Comparison of ENCODE assay signal across 27 cellular contexts in the genomic region with DNA sequence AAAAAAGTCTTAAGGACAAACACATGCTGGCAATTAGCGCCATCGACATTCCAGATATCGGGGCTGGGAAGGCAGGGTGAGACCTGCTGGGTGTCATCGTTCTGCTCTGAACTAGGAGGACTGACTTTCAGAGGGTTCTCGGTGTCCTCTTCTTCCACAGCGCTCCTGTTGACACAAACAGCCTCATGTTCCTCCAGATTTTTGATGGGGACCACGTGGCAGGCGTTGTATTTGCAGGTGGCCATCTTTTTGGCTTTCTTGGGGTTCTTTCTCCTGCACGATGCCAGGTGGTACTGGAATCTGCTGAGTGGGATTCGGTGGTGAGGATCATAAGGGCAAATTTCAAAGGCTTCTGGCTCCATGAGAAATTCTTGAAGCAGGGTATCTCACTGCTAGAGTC. TPM values are rescaled to one million over a fixed set of nuclear protein-coding genes. Genes with fewer than 3 reads are reported as not detected.
"Had no signal": no experiment of that assay in that cellular context is flagged by ENCODE, and none has a peak within 500 bp of the region (broad histone marks: within the 10 kb centered on the region; RNA-seq: fewer than 3 reads in every experiment).

No MANE protein-coding gene starts in this region.

- H3K4me2 ChIP-seq: hepatocyte, smooth muscle cell had no signal

- H3K27me3 Mint-ChIP-seq: memory B cell, naive B cell had no signal

- ATAC-seq: left cardiac atrium; lower lobe of right lung; stimulated activated effector memory CD8-positive, alpha-beta T cell treated with anti-CD3 and anti-CD28 coated beads, Interleukin-12 subunit alpha, Interleukin-12 subunit beta, amount 100 ng/mL, for 72 hours; stimulated activated naive CD8-positive, alpha-beta T cell treated with anti-CD3 and anti-CD28 coated beads, Interleukin-15, Interleukin-2, amounts not matched to agents 100 U/mL and 50 U/mL, for 24 hours had no signal

- H3K9me3 Mint-ChIP-seq: memory B cell; stimulated activated effector memory CD8-positive, alpha-beta T cell treated with anti-CD3 and anti-CD28 coated beads, Interleukin-12 subunit alpha, Interleukin-12 subunit beta, amount 100 ng/mL, for 72 hours had no signal

- H3K4me3 ChIP-seq: colonic mucosa, hepatocyte, left ventricle myocardium inferior, lower lobe of right lung, right atrium auricular region, smooth muscle cell, suprapubic skin, thyroid gland, upper lobe of left lung, uterus had no signal

- H3K36me3 ChIP-seq: colonic mucosa, left ventricle myocardium inferior, lower lobe of right lung, neutrophil, right atrium auricular region, suprapubic skin, thyroid gland, upper lobe of left lung, uterus had no signal

- H3K27ac ChIP-seq: colonic mucosa, hepatocyte, left ventricle myocardium inferior, lower lobe of right lung, neutrophil, right atrium auricular region, suprapubic skin, thyroid gland, upper lobe of left lung, uterus had no signal

- H3K9me3 ChIP-seq: colonic mucosa, lower lobe of right lung, neutrophil, right atrium auricular region, suprapubic skin, thyroid gland, upper lobe of left lung, uterus had no signal

- H3K36me3 Mint-ChIP-seq: memory B cell; naive B cell; stimulated activated effector memory CD8-positive, alpha-beta T cell treated with anti-CD3 and anti-CD28 coated beads, Interleukin-12 subunit alpha, Interleukin-12 subunit beta, amount 100 ng/mL, for 72 hours had no signal

- H3K27me3 ChIP-seq: colonic mucosa, hepatocyte, neutrophil, right atrium auricular region, thyroid gland, upper lobe of left lung, uterus had no signal

- DNase-seq: colonic mucosa; endodermal cell; foreskin melanocyte; head of caudate nucleus; kidney; left cardiac atrium; left ventricle myocardium inferior; lower lobe of right lung; midbrain; naive B cell; posterior cingulate gyrus; stimulated activated CD4-positive, alpha-beta T cell treated with anti-CD3 and anti-CD28 coated beads, Interleukin-2, amount 100 ng/mL, for 48 hours; stimulated activated naive CD8-positive, alpha-beta T cell treated with anti-CD3 and anti-CD28 coated beads, Interleukin-15, Interleukin-2, amounts not matched to agents 100 U/mL and 50 U/mL, for 24 hours; thyroid gland; upper lobe of left lung; uterus had no signal

- H3K4me3 Mint-ChIP-seq: endodermal cell; memory B cell; stimulated activated effector memory CD8-positive, alpha-beta T cell treated with anti-CD3 and anti-CD28 coated beads, Interleukin-12 subunit alpha, Interleukin-12 subunit beta, amount 100 ng/mL, for 72 hours had no signal

- H2AFZ ChIP-seq: hepatocyte had no signal

- FAIRE-seq: kidney had no signal

- H3K27ac Mint-ChIP-seq: endodermal cell; memory B cell; stimulated activated effector memory CD8-positive, alpha-beta T cell treated with anti-CD3 and anti-CD28 coated beads, Interleukin-12 subunit alpha, Interleukin-12 subunit beta, amount 100 ng/mL, for 72 hours had no signal

- H3K79me2 ChIP-seq: hepatocyte had no signal

- H3K4me1 ChIP-seq: colonic mucosa, left ventricle myocardium inferior, lower lobe of right lung, right atrium auricular region, thyroid gland, upper lobe of left lung, uterus had no signal

RNA-seq across cellular contexts. Expression of a gene that starts 0.5 kb away (rescaled TPM):
- total RNA-seq: colonic mucosa, dermis blood vessel endothelial cell, endodermal cell, hepatocyte, kidney, left cardiac atrium, left ventricle myocardium inferior, lower lobe of right lung, osteocyte, right atrium auricular region, smooth muscle cell, suprapubic skin, thyroid gland, upper lobe of left lung, uterus had no signal
- polyA plus RNA-seq: esophagus, hepatocyte, neural cell, smooth muscle cell had no signal

RNA-seq across cellular contexts. Expression of a gene that starts 59.4 kb away (rescaled TPM):
- total RNA-seq: right atrium auricular region had no signal
- polyA plus RNA-seq: neural cell had no signal
